ENCODE assay signal across 2 cellular contexts in the genomic region with DNA sequence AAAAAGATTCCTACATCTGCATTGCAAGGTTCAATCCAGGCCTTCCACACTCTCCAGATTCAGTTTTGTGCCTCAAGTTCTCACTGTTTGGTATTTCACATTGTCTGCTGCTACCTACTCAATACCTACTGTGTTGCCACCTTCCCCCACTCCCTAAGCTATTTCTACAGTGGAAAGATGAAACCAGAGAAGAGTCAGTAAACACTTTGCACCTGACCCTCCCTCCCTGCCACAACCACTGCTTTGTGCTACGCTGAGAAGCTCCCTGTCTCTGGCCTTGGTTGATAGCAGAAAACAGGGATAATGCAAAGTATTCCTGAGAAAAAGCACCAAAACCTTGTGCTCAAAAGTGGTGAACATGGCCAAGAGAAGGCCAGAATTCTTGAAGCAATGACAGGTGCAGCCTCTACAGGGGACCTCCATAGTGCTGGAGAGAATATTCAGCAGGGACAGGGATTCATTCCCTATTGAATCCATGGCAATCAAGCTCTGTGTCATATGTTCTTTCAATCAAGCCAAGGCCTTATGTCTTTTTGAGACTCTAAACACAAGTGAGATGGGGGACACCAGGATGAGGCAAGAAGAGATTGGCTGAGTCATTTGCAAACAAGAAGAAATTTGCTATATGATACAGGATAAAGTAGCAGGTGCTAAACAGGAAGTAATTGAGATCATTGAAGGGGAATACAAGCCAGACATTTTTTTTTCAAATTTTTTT.
TF ChIP-seq lines count a peak whose summit lies in the region.

No MANE protein-coding gene starts in this region.

TF ChIP-seq in GM12878, 131 proteins besides CTCF, POLR2A, EP300 and RAD21:
- TF ChIP-seq JUND (IDR thresholded peaks at IDR 0.05; ENCODE audit: low read depth, low read length) (no peak), CREM (IDR thresholded peaks at IDR 0.05; ENCODE audit: low read depth) (no peak), RAD51 (IDR thresholded peaks at IDR 0.05) (no peak), NFYA (IDR thresholded peaks at IDR 0.05; ENCODE audit: borderline replicate concordance, low read depth, low read length) (no peak), HCFC1 (IDR thresholded peaks at IDR 0.05; ENCODE audit: low read length) (no peak), JUNB (IDR thresholded peaks at IDR 0.05) (peak; percentile 67), BRCA1 (IDR thresholded peaks at IDR 0.05; ENCODE audit: low read depth, low read length) (no peak), NFIC (IDR thresholded peaks at IDR 0.05; ENCODE audit: low read depth, low read length) (0 out of 2 replicates have a peak, but pooled peaks have one; percentile 22), RELA (IDR thresholded peaks at IDR 0.05; ENCODE audit: borderline replicate concordance, partially characterized antibody) (no peak), STAT3 (IDR thresholded peaks at IDR 0.05; ENCODE audit: low read depth, low read length) (no peak), USF1 (IDR thresholded peaks at IDR 0.05; ENCODE audit: borderline replicate concordance, extremely low read length, insufficient read depth, low read depth, low read length) (no peak), ZBED1 (IDR thresholded peaks at IDR 0.05; ENCODE audit: borderline replicate concordance) (no peak), IRF3 (IDR thresholded peaks at IDR 0.05) (no peak), ETV6 (conservative IDR thresholded peaks at IDR 0.05 in 1 of 2, IDR thresholded peaks at IDR 0.05 in 1 of 2; ENCODE audit: borderline replicate concordance in 1 of 2, low read depth in 1 of 2) (peak in 1 of 2 experiments; percentile 63; a peak in 1 of 4 replicates), SMAD5 (IDR thresholded peaks at IDR 0.05; ENCODE audit: low read depth) (no peak), HDGF (IDR thresholded peaks at IDR 0.05) (no peak), CHD2 (IDR thresholded peaks at IDR 0.05; ENCODE audit: borderline replicate concordance, low read depth, low read length) (no peak), SREBF2 (IDR thresholded peaks at IDR 0.05; ENCODE audit: low read length) (no peak)
- TF ChIP-seq, protein P1, sequence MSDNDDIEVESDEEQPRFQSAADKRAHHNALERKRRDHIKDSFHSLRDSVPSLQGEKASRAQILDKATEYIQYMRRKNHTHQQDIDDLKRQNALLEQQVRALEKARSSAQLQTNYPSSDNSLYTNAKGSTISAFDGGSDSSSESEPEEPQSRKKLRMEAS (IDR thresholded peaks at IDR 0.05; ENCODE audit: low read depth, low read length): no peak
- TF ChIP-seq, protein P2, sequence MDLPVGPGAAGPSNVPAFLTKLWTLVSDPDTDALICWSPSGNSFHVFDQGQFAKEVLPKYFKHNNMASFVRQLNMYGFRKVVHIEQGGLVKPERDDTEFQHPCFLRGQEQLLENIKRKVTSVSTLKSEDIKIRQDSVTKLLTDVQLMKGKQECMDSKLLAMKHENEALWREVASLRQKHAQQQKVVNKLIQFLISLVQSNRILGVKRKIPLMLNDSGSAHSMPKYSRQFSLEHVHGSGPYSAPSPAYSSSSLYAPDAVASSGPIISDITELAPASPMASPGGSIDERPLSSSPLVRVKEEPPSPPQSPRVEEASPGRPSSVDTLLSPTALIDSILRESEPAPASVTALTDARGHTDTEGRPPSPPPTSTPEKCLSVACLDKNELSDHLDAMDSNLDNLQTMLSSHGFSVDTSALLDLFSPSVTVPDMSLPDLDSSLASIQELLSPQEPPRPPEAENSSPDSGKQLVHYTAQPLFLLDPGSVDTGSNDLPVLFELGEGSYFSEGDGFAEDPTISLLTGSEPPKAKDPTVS (IDR thresholded peaks at IDR 0.05; ENCODE audit: low read depth, low read length): no peak

TF ChIP-seq in SK-N-SH, 30 proteins besides CTCF, POLR2A, EP300 and RAD21:
- no peak for TF ChIP-seq FOXM1 (IDR thresholded peaks at IDR 0.05; ENCODE audit: low read depth)
- TF ChIP-seq EZH2phosphoT487 (IDR thresholded peaks at IDR 0.05; ENCODE audit: borderline replicate concordance, low read depth): no peak
- no peak for TF ChIP-seq TEAD4 (IDR thresholded peaks at IDR 0.05; ENCODE audit: borderline replicate concordance, insufficient read depth)
- TF ChIP-seq GATA2 (CRISPR knock-in tag; IDR thresholded peaks at IDR 0.05): no peak
- TF ChIP-seq, protein P3, sequence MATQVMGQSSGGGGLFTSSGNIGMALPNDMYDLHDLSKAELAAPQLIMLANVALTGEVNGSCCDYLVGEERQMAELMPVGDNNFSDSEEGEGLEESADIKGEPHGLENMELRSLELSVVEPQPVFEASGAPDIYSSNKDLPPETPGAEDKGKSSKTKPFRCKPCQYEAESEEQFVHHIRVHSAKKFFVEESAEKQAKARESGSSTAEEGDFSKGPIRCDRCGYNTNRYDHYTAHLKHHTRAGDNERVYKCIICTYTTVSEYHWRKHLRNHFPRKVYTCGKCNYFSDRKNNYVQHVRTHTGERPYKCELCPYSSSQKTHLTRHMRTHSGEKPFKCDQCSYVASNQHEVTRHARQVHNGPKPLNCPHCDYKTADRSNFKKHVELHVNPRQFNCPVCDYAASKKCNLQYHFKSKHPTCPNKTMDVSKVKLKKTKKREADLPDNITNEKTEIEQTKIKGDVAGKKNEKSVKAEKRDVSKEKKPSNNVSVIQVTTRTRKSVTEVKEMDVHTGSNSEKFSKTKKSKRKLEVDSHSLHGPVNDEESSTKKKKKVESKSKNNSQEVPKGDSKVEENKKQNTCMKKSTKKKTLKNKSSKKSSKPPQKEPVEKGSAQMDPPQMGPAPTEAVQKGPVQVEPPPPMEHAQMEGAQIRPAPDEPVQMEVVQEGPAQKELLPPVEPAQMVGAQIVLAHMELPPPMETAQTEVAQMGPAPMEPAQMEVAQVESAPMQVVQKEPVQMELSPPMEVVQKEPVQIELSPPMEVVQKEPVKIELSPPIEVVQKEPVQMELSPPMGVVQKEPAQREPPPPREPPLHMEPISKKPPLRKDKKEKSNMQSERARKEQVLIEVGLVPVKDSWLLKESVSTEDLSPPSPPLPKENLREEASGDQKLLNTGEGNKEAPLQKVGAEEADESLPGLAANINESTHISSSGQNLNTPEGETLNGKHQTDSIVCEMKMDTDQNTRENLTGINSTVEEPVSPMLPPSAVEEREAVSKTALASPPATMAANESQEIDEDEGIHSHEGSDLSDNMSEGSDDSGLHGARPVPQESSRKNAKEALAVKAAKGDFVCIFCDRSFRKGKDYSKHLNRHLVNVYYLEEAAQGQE (IDR thresholded peaks at IDR 0.05; ENCODE audit: low read depth, low read length): no peak
- no peak for TF ChIP-seq GABPA (IDR thresholded peaks at IDR 0.05; ENCODE audit: low read depth)
- no peak for TF ChIP-seq ZBTB33 (IDR thresholded peaks at IDR 0.05; ENCODE audit: borderline replicate concordance, low read depth)
- TF ChIP-seq RCOR1 (IDR thresholded peaks at IDR 0.05; ENCODE audit: low read length): no peak
- no peak for TF ChIP-seq SMC3 (IDR thresholded peaks at IDR 0.05; ENCODE audit: low read depth, low read length)
